In genomic region chr17:66950325-66950724, GRCh38 we compare ENCODE assay signal across 18 cellular contexts. TPM values are rescaled to one million over a fixed set of nuclear protein-coding genes. Genes with fewer than 3 reads are reported as not detected.
"Had no signal": no experiment of that assay in that cellular context is flagged by ENCODE, and none has a peak within 500 bp of the region (broad histone marks: within the 10 kb centered on the region; RNA-seq: fewer than 3 reads in every experiment).

No MANE protein-coding gene starts in this region.

- H3K79me2 ChIP-seq: parathyroid adenoma had no signal

- H3K4me3 Mint-ChIP-seq: activated CD4-positive, alpha-beta memory T cell treated with anti-CD3 and anti-CD28 coated beads for 36 hours; activated CD4-positive, alpha-beta T cell treated with anti-CD3 and anti-CD28 coated beads for 36 hours; activated T-cell treated with anti-CD3 and anti-CD28 coated beads, Interleukin-2, amount 50 U/mL, for 24 hours; endodermal cell; naive thymus-derived CD8-positive, alpha-beta T cell; stimulated activated naive B cell treated with anti-CD40 and anti-IgM and Interleukin-4, amounts not matched to agents 10 μg/mL and 1 μg/mL and 100 μg/mL, for 72 hours had no signal

- H3K4me1 ChIP-seq: parathyroid adenoma had no signal

- H3K9me3 ChIP-seq: mucosa of descending colon, tibial artery, vagina had no signal

- H3K27me3 ChIP-seq: cardiac muscle cell, vagina had no signal

- DNase-seq: activated CD4-positive, alpha-beta memory T cell treated with anti-CD3 and anti-CD28 coated beads for 36 hours; activated CD4-positive, alpha-beta T cell treated with anti-CD3 and anti-CD28 coated beads for 36 hours; activated effector memory CD4-positive, alpha-beta T cell treated with Interleukin-2 at 50 U/mL for 16 hours; activated naive CD4-positive, alpha-beta T cell treated with anti-CD3 and anti-CD28 coated beads, Interleukin-2, amount 50 U/mL, for 16 hours; activated T-cell treated with anti-CD3 and anti-CD28 coated beads, Interleukin-2, amount 50 U/mL, for 24 hours; dorsolateral prefrontal cortex; endodermal cell; head of caudate nucleus; mucosa of descending colon; naive thymus-derived CD8-positive, alpha-beta T cell; retina; stimulated activated naive B cell treated with anti-CD40 and anti-IgM and Interleukin-4, amounts not matched to agents 10 μg/mL and 1 μg/mL and 100 μg/mL, for 72 hours; tibial artery had no signal

- H3K9me3 Mint-ChIP-seq: activated CD4-positive, alpha-beta memory T cell treated with anti-CD3 and anti-CD28 coated beads for 36 hours; activated T-cell treated with anti-CD3 and anti-CD28 coated beads, Interleukin-2, amount 50 U/mL, for 24 hours; naive thymus-derived CD8-positive, alpha-beta T cell; stimulated activated naive B cell treated with anti-CD40 and anti-IgM and Interleukin-4, amounts not matched to agents 10 μg/mL and 1 μg/mL and 100 μg/mL, for 72 hours had no signal

- H3K27ac Mint-ChIP-seq: activated CD4-positive, alpha-beta memory T cell treated with anti-CD3 and anti-CD28 coated beads for 36 hours; activated CD4-positive, alpha-beta T cell treated with anti-CD3 and anti-CD28 coated beads for 36 hours; activated T-cell treated with anti-CD3 and anti-CD28 coated beads, Interleukin-2, amount 50 U/mL, for 24 hours; naive thymus-derived CD8-positive, alpha-beta T cell; stimulated activated naive B cell treated with anti-CD40 and anti-IgM and Interleukin-4, amounts not matched to agents 10 μg/mL and 1 μg/mL and 100 μg/mL, for 72 hours had no signal

- H3K9ac ChIP-seq: parathyroid adenoma had no signal

- H2AFZ ChIP-seq: parathyroid adenoma had no signal

- ATAC-seq: activated CD4-positive, alpha-beta T cell treated with anti-CD3 and anti-CD28 coated beads for 36 hours; mucosa of descending colon; naive thymus-derived CD8-positive, alpha-beta T cell; stimulated activated naive B cell treated with anti-CD40 and anti-IgM and Interleukin-4, amounts not matched to agents 10 μg/mL and 1 μg/mL and 100 μg/mL, for 72 hours had no signal

- H3K27ac ChIP-seq: cardiac muscle cell, dorsolateral prefrontal cortex, parathyroid adenoma, tibial artery, vagina had no signal

- H3K36me3 Mint-ChIP-seq: activated CD4-positive, alpha-beta memory T cell treated with anti-CD3 and anti-CD28 coated beads for 36 hours; naive thymus-derived CD8-positive, alpha-beta T cell; stimulated activated naive B cell treated with anti-CD40 and anti-IgM and Interleukin-4, amounts not matched to agents 10 μg/mL and 1 μg/mL and 100 μg/mL, for 72 hours had no signal

- H3K36me3 ChIP-seq: cardiac muscle cell, tibial artery, vagina had no signal

- H3K4me3 ChIP-seq: cardiac muscle cell, dorsolateral prefrontal cortex, mucosa of descending colon, tibial artery, vagina had no signal

RNA-seq across cellular contexts. Expression of gene CACNG4, which starts 14.2 kb away (rescaled TPM):
- total RNA-seq: activated CD4-positive, alpha-beta memory T cell treated with anti-CD3 and anti-CD28 coated beads for 36 hours; activated CD4-positive, alpha-beta T cell treated with anti-CD3 and anti-CD28 coated beads for 36 hours; lung microvascular endothelial cell; naive thymus-derived CD8-positive, alpha-beta T cell; subcutaneous adipose tissue had no signal
- polyA plus RNA-seq: naive thymus-derived CD8-positive, alpha-beta T cell had no signal
